In the genomic region with DNA sequence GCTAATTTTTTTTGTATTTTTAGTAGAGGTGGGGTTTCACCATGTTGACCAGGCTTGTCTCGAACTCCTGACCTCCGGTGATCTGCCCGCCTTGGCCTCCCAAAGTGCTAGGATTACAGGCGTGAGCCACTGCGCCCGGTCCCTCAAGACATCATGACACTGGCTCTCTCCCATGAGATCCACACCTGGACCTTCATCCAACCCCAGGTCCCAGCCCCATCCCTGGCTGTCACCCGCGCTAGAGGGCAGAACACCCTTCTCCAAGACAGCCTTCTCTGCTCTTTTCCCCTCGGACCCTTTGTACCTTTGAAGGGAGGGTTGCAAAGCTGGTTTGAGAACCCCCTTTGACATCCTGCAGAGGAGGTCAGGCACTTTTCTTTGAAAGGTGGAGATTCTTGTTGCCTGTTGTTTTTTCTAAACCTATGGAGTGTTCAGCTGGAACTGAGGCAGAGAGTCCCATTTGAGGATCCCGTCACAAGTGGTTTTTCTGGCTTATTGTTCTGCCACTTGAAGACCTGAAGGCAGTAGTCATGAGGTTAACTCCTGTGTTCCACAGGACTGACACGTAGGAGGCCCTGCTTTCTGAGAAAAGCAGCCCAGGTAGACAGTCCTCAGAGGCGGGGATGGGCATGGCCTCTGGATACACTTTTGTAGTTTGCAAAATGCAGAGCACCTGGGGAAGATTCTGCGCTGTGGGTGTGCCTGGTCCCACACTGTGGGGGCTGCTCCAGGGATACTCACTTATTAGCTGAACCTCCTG, we compare ENCODE assay signal across 16 cellular contexts.
DNase-seq lines count a peak whose midpoint lies in the region; TF ChIP-seq lines count a peak whose summit lies in the region.
"Had no signal": no experiment of that assay in that cellular context is flagged by ENCODE, and none has a peak within 500 bp of the region (broad histone marks: within the 10 kb centered on the region; RNA-seq: fewer than 3 reads in every experiment).

No MANE protein-coding gene starts in this region.

- H3K9me3 ChIP-seq in BLaER1 (peaks cover 6% of the 10 kb centered on the region; the same call in 1 of the 2 replicates), HEK293 (ENCODE audit: control insufficient read depth, insufficient read depth, low read depth, low read length) (no peaks in the 10 kb centered on the region), thyroid gland (no peaks in the 10 kb centered on the region)
- H3K9me3 ChIP-seq: HAP-1 had no signal

- H3K27ac ChIP-seq in BLaER1 (0 out of 2 replicates have a peak overlapping the region, but pooled peaks have one; percentile 4), HEK293 (ENCODE audit: extremely low read depth, low read depth, low read length) (no peak overlapping the region), thyroid gland (peak overlapping the region; percentile 79 to 95 (median 93))
- H3K27ac ChIP-seq: BLaER1 treated with 17β-estradiol and CSF1 and Interleukin-3, amounts not matched to agents 10 nM and 100 nM had no signal

- H3K9ac ChIP-seq in BLaER1: no peak overlapping the region
- H3K9ac ChIP-seq: BLaER1 treated with 17β-estradiol and CSF1 and Interleukin-3, amounts not matched to agents 10 nM and 100 nM had no signal

- POLR2A ChIA-PET in HEK293 (lab: Yijun Ruan, JAX): no interaction called here

- peaks cover 43% of the 10 kb centered on the region for H3K4me1 ChIP-seq in BLaER1
- peaks cover 13% of the 10 kb centered on the region; the same call in 1 of the 2 replicates for H3K4me1 ChIP-seq in HEK293 (ENCODE audit: control insufficient read depth, insufficient read depth, low read length)
- H3K4me1 ChIP-seq in thyroid gland: peaks cover 54 to 60% of the 10 kb centered on the region in 2 donors
- H3K4me1 ChIP-seq: HAP-1 had no signal

- peak in 1 of 2 donors; percentile 30 for TF ChIP-seq POLR2A in thyroid gland (IDR thresholded peaks at IDR 0.05)

- H3K36me3 ChIP-seq in BLaER1 (no peaks in the 10 kb centered on the region), HEK293 (ENCODE audit: control insufficient read depth in 2 of 2, insufficient read depth in 1 of 2, low read length in 2 of 2) (peaks cover 0 to 10% of the 10 kb centered on the region in 2 experiments; a peak in 1 of 3 replicates), thyroid gland (no peaks in the 10 kb centered on the region)
- H3K36me3 ChIP-seq: HAP-1 had no signal

- no peaks in the 10 kb centered on the region for H4K20me1 ChIP-seq in BLaER1
- H4K20me1 ChIP-seq: BLaER1 treated with 17β-estradiol and CSF1 and Interleukin-3, amounts not matched to agents 10 nM and 100 nM had no signal

- 37 to 48% methylated on average over 12 to 13 of the region's 13 CpGs for WGBS in thyroid gland, 2 donors

- intact Hi-C loops in thyroid gland (cut with DNase I): loop anchor here (10.0 kb wide), 2 partner anchors 103 to 423 kb away; no protein-coding TSS in a partner anchor

- CTCF ChIA-PET in HEK293 (lab: Yijun Ruan, JAX): interaction anchor here (0.6 to 8.8 kb wide), 3 partner anchors 16 to 370 kb away, joined by 3 to 66 read pairs (median 3); no protein-coding TSS in a partner anchor

- H3K4me3 ChIP-seq in BLaER1: no peak overlapping the region
- no peak overlapping the region for H3K4me3 ChIP-seq in HEK293 (ENCODE audit: low read depth, low read length)
- no peak overlapping the region for H3K4me3 ChIP-seq in thyroid gland (replicated peaks in 1 of 3)
- H3K4me3 ChIP-seq: BLaER1 treated with 17β-estradiol and CSF1 and Interleukin-3, amounts not matched to agents 10 nM and 100 nM; HAP-1 had no signal

- DNase-seq in mesenteric fat pad (ENCODE audit: low spot score) (peak; percentile 87), thyroid gland (peak; percentile 80 to 83), NCI-H1694 (lab: John Stamatoyannopoulos, UW) (no peak), DMS114 treated with DMSO at 0.1 percent for 48 hours (lab: John Stamatoyannopoulos, UW; ENCODE audit: unreplicated experiment) (no peak), MV-4-11 (lab: John Stamatoyannopoulos, UW) (no peak)
- DNase-seq: 8988T; AML-193; Calu3; CD4-positive, alpha-beta T cell; DMS 273 treated with DMSO at 0.1 percent for 48 hours; DND-41; GDM1 had no signal

- no peak for TF ChIP-seq CTCF in HEK293 (tag by site-specific recombination; IDR thresholded peaks at IDR 0.05)
- TF ChIP-seq CTCF in thyroid gland (IDR thresholded peaks at IDR 0.05): peak in 1 of 6 experiments; percentile 18

- H3K27me3 ChIP-seq in BLaER1: no peaks in the 10 kb centered on the region
- H3K27me3 ChIP-seq in thyroid gland: no peaks in the 10 kb centered on the region
- H3K27me3 ChIP-seq: BLaER1 treated with 17β-estradiol and CSF1 and Interleukin-3, amounts not matched to agents 10 nM and 100 nM had no signal

- H3K4me2 ChIP-seq in BLaER1: no peak overlapping the region
- H3K4me2 ChIP-seq: BLaER1 treated with 17β-estradiol and CSF1 and Interleukin-3, amounts not matched to agents 10 nM and 100 nM had no signal

TF ChIP-seq in HEK293, 187 proteins besides CTCF, POLR2A, EP300 and RAD21:
- peak; percentile 22; the same call in 1 of the 2 replicates for TF ChIP-seq SCRT2 (tag by site-specific recombination; IDR thresholded peaks at IDR 0.05)
- no peak for TF ChIP-seq ZNF394 (tag by site-specific recombination; IDR thresholded peaks at IDR 0.05; ENCODE audit: borderline replicate concordance)
TF ChIP-seq in HEK293: peak in this region for 1.

Comparison
In these comparisons a context has a peak if more than half of its experiments do, and no peak if none do; other contexts are left out.
1. DNase-seq: peak in mesenteric fat pad (single experiment) and thyroid gland (2 of 2); none in NCI-H1694 (single experiment), DMS114 treated with DMSO at 0.1 percent for 48 hours (single experiment) and MV-4-11 (single experiment).